ENCODE assay signal across 16 cellular contexts in genomic region chr5:89037090-89037489, GRCh38.
DNase-seq lines count a peak whose midpoint lies in the region; ATAC-seq and TF ChIP-seq lines count a peak whose summit lies in the region.
"Had no signal": no experiment of that assay in that cellular context is flagged by ENCODE, and none has a peak within 500 bp of the region (broad histone marks: within the 10 kb centered on the region; RNA-seq: fewer than 3 reads in every experiment).

No MANE protein-coding gene starts in this region.

- no peaks in the 10 kb centered on the region for H3K27me3 ChIP-seq in ectodermal cell (ENCODE audit: control insufficient read depth, insufficient read depth, low read length, poor library complexity, severe bottlenecking)
- H3K27me3 ChIP-seq in osteoblast (ENCODE audit: insufficient read depth, low read length) = no peaks in the 10 kb centered on the region
- H3K27me3 ChIP-seq: esophagus squamous epithelium had no signal

- DNase-seq in DMS53 (lab: John Stamatoyannopoulos, UW) (peak; percentile 26), DMS53 treated with DMSO at 0.1 percent for 48 hours (lab: John Stamatoyannopoulos, UW; ENCODE audit: unreplicated experiment) (no peak), RPMI7951 (ENCODE audit: low read depth) (peak; percentile 88), osteoblast (ENCODE audit: insufficient read length, low spot score, missing footprints) (no peak), NCI-H1417 treated with DMSO at 0.1 percent for 48 hours (lab: John Stamatoyannopoulos, UW) (no peak)
- no peak for DNase-seq in activated T-cell treated with anti-CD3 and anti-CD28 coated beads, Interleukin-2, amount 50 U/mL, for 24 hours
- DNase-seq: activated CD8-positive, alpha-beta T cell treated with anti-CD3 and anti-CD28 coated beads for 36 hours; activated effector memory CD4-positive, alpha-beta T cell treated with Interleukin-2 at 50 U/mL for 16 hours; esophagus squamous epithelium; midbrain; NCI-H2171; stimulated activated CD4-positive, alpha-beta T cell treated with anti-CD3 and anti-CD28 coated beads, Interleukin-15, amount 100 ng/mL, for 24 hours had no signal

- H3K27me3 Mint-ChIP-seq in activated T-cell treated with anti-CD3 and anti-CD28 coated beads, Interleukin-2, amount 50 U/mL, for 24 hours = no peaks in the 10 kb centered on the region
- H3K27me3 Mint-ChIP-seq: activated CD8-positive, alpha-beta T cell treated with anti-CD3 and anti-CD28 coated beads for 36 hours had no signal

- TF ChIP-seq CTCF in osteoblast (IDR thresholded peaks at IDR 0.05; ENCODE audit: extremely low read depth, low read depth, low read length) = no peak

- no peak for TF ChIP-seq POLR2A in GM18505 (IDR thresholded peaks at IDR 0.05; ENCODE audit: borderline replicate concordance, extremely low read depth, insufficient read depth, insufficient read length)

- no peaks in the 10 kb centered on the region for H3K36me3 Mint-ChIP-seq in activated T-cell treated with anti-CD3 and anti-CD28 coated beads, Interleukin-2, amount 50 U/mL, for 24 hours (ENCODE audit: low read depth)

- H3K27ac Mint-ChIP-seq in activated T-cell treated with anti-CD3 and anti-CD28 coated beads, Interleukin-2, amount 50 U/mL, for 24 hours = no peak overlapping the region
- H3K27ac Mint-ChIP-seq: activated CD8-positive, alpha-beta T cell treated with anti-CD3 and anti-CD28 coated beads for 36 hours had no signal

- peak overlapping the region; percentile 22 for H3K27ac ChIP-seq in ectodermal cell (ENCODE audit: insufficient read depth, low read depth, low read length, poor library complexity, severe bottlenecking)
- no peak overlapping the region for H3K27ac ChIP-seq in osteoblast (ENCODE audit: low read depth, low read length)
- H3K27ac ChIP-seq: 22Rv1, esophagus squamous epithelium, thoracic aorta had no signal

- no peaks in the 10 kb centered on the region for H4K20me1 ChIP-seq in osteoblast (ENCODE audit: insufficient read depth, low read length)

- no peaks in the 10 kb centered on the region for H3K79me2 ChIP-seq in osteoblast (ENCODE audit: insufficient read depth, low read length)

- WGBS in ectodermal cell, 2 experiments = 79 to 82% methylated on average over 5 of the region's 5 CpGs

- H3K9me3 Mint-ChIP-seq in activated T-cell treated with anti-CD3 and anti-CD28 coated beads, Interleukin-2, amount 50 U/mL, for 24 hours = no peaks in the 10 kb centered on the region
- H3K9me3 Mint-ChIP-seq: activated CD8-positive, alpha-beta T cell treated with anti-CD3 and anti-CD28 coated beads for 36 hours had no signal

- ATAC-seq in GM18505 (IDR thresholded peaks at IDR 0.05; ENCODE audit: unreplicated experiment) = no peak
- ATAC-seq: activated CD8-positive, alpha-beta T cell treated with anti-CD3 and anti-CD28 coated beads for 36 hours had no signal

- H3K36me3 ChIP-seq in ectodermal cell (ENCODE audit: control insufficient read depth, insufficient read depth, low read length) (no peaks in the 10 kb centered on the region), osteoblast (ENCODE audit: insufficient read depth, low read length) (no peaks in the 10 kb centered on the region)
- H3K36me3 ChIP-seq: esophagus squamous epithelium, thoracic aorta had no signal

- H3K4me2 ChIP-seq in osteoblast (ENCODE audit: insufficient read depth, low read length) = peak overlapping the region; percentile 19

- H3K4me3 Mint-ChIP-seq in activated T-cell treated with anti-CD3 and anti-CD28 coated beads, Interleukin-2, amount 50 U/mL, for 24 hours = no peak overlapping the region
- H3K4me3 Mint-ChIP-seq: activated CD8-positive, alpha-beta T cell treated with anti-CD3 and anti-CD28 coated beads for 36 hours had no signal

- H3K4me1 Mint-ChIP-seq in activated T-cell treated with anti-CD3 and anti-CD28 coated beads, Interleukin-2, amount 50 U/mL, for 24 hours (ENCODE audit: low read depth) = no peaks in the 10 kb centered on the region

- H3K4me1 ChIP-seq in ectodermal cell (ENCODE audit: control insufficient read depth, insufficient read depth, low read length) = no peaks in the 10 kb centered on the region
- H3K4me1 ChIP-seq in osteoblast (ENCODE audit: insufficient read depth, low read length) = no peaks in the 10 kb centered on the region
- H3K4me1 ChIP-seq: esophagus squamous epithelium had no signal

- H3K9me3 ChIP-seq in ectodermal cell (ENCODE audit: control insufficient read depth, low read length) (no peaks in the 10 kb centered on the region), osteoblast (ENCODE audit: low read depth, low read length) (no peaks in the 10 kb centered on the region)
- H3K9me3 ChIP-seq: esophagus squamous epithelium, thoracic aorta had no signal

- peak overlapping the region; percentile 35 for H2AFZ ChIP-seq in osteoblast (ENCODE audit: low read length)

- H3K4me3 ChIP-seq in ectodermal cell (ENCODE audit: insufficient read depth, low read depth, low read length) = no peak overlapping the region
- H3K4me3 ChIP-seq in osteoblast (ENCODE audit: insufficient read depth, low read length) = no peak overlapping the region
- H3K4me3 ChIP-seq: esophagus squamous epithelium, thoracic aorta had no signal

Comparison
In these comparisons a context has a peak if more than half of its experiments do, and no peak if none do; other contexts are left out.
1. DNase-seq: peak in DMS53 (single experiment) and RPMI7951 (single experiment); none in DMS53 treated with DMSO at 0.1 percent for 48 hours (single experiment), osteoblast (single experiment), NCI-H1417 treated with DMSO at 0.1 percent for 48 hours (single experiment) and activated T-cell treated with anti-CD3 and anti-CD28 coated beads, Interleukin-2, amount 50 U/mL, for 24 hours (single experiment).